ENCODE assay signal across 33 cellular contexts in the genomic region with DNA sequence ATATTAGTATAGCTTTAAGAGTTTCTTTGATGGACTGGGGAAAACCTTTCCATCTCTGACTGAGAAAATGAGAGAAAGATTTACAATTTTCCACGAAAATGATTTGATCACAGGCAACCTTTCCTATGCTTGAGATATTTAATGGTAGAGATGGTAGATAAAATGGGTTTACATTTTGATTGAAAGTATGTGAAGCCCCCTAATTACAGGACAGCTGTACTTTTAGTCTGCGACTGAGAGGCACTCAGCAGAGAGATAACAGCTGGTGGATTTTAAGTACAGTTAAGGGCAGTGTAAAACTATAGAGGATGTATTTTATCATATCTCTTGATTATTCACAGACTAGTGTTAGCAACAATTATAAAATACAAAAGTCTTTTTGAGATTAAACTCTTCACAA. TPM values are rescaled to one million over a fixed set of nuclear protein-coding genes. Genes with fewer than 3 reads are reported as not detected.
"Had no signal": no experiment of that assay in that cellular context is flagged by ENCODE, and none has a peak within 500 bp of the region (broad histone marks: within the 10 kb centered on the region; RNA-seq: fewer than 3 reads in every experiment).

No MANE protein-coding gene starts in this region.

- DNase-seq: activated CD4-positive, alpha-beta memory T cell treated with anti-CD3 and anti-CD28 coated beads for 36 hours; activated CD4-positive, alpha-beta T cell treated with anti-CD3 and anti-CD28 coated beads for 36 hours; activated CD4-positive, alpha-beta T cell treated with anti-CD3 and anti-CD28 coated beads, Interleukin-2, amount 10 ng/mL, durations not matched to agents 24 days and 14 days; activated CD4-positive, CD25-positive, alpha-beta regulatory T cell; activated CD4-positive, CD25-positive, alpha-beta regulatory T cell treated with anti-CD3 and anti-CD28 coated beads, Interleukin-2, amount 50 U/mL, for 72 hours; activated CD8-positive, alpha-beta memory T cell treated with anti-CD3 and anti-CD28 coated beads, Interleukin-2, amount 10 ng/mL, durations not matched to agents 7 days and 5 days; activated CD8-positive, alpha-beta memory T cell treated with anti-CD3 and anti-CD28 coated beads, Interleukin-2, amount 50 U/mL, for 4 hours; activated CD8-positive, alpha-beta T cell treated with anti-CD3 and anti-CD28 coated beads, Interleukin-2, amount 10 ng/mL, durations not matched to agents 7 days and 5 days; activated effector memory CD4-positive, alpha-beta T cell treated with anti-CD3 and anti-CD28 coated beads, Interleukin-2, amount 50 U/mL, for 16 hours; activated naive CD4-positive, alpha-beta T cell; activated naive CD4-positive, alpha-beta T cell treated with anti-CD3 and anti-CD28 coated beads, Interleukin-2, amount 10 ng/mL, durations not matched to agents 7 days and 5 days; activated naive CD8-positive, alpha-beta T cell treated with anti-CD3 and anti-CD28 coated beads, Interleukin-2, amount 10 ng/mL, durations not matched to agents 7 days and 5 days; activated T-cell treated with anti-CD3 and anti-CD28 coated beads, Interleukin-2, amount 50 U/mL, for 1 hour; activated T-cell treated with anti-CD3 and anti-CD28 coated beads, Interleukin-2, amount 50 U/mL, for 48 hours; central memory CD4-positive, alpha-beta T cell; cerebellar nuclear complex; colonic mucosa; effector CD8-positive, alpha-beta T cell; esophagus squamous epithelium; foreskin melanocyte; heart right ventricle had no signal

- ATAC-seq: activated CD4-positive, alpha-beta T cell treated with anti-CD3 and anti-CD28 coated beads for 36 hours; activated CD8-positive, alpha-beta memory T cell treated with anti-CD3 and anti-CD28 coated beads, Interleukin-2, amount 10 ng/mL, durations not matched to agents 7 days and 5 days; activated CD8-positive, alpha-beta T cell treated with anti-CD3 and anti-CD28 coated beads, Interleukin-2, amount 10 ng/mL, durations not matched to agents 7 days and 5 days; activated naive CD4-positive, alpha-beta T cell treated with anti-CD3 and anti-CD28 coated beads, Interleukin-2, amount 50 U/mL, for 72 hours; gastroesophageal sphincter; heart right ventricle had no signal

RNA-seq across cellular contexts. Expression of gene C12orf50, which starts 40.7 kb away (rescaled TPM):
- total RNA-seq: activated CD4-positive, alpha-beta memory T cell treated with anti-CD3 and anti-CD28 coated beads for 36 hours; activated CD4-positive, alpha-beta T cell treated with anti-CD3 and anti-CD28 coated beads, Interleukin-2, amount 10 ng/mL, durations not matched to agents 24 days and 14 days; activated T-helper 1 cell treated with anti-CD3 and anti-CD28 coated beads, Interleukin-12 subunit alpha, Interleukin-12 subunit beta, Interleukin-2, Interleukin-4 antibody, amounts not matched to agents 30 ng/mL and 10 ng/mL and 1 ng/mL, durations not matched to agents 14 hours and 24 hours and 36 hours; activated T-helper 2 cell treated with anti-CD3 and anti-CD28 coated beads, Interferon-gamma antibody, Interleukin-2, Interleukin-4, amounts not matched to agents 10 μg/mL and 5 μg/mL and 100 μg/mL, durations not matched to agents 14 hours and 24 hours and 36 hours; ascending aorta; breast epithelium; cardiac muscle cell; esophagus squamous epithelium; fibroblast of lung; fibroblast of villous mesenchyme; gastroesophageal sphincter; hepatocyte had no signal
- polyA plus RNA-seq: cardiac muscle cell, endothelial cell of umbilical vein, esophagus, fibroblast of lung, heart right ventricle, hepatocyte had no signal
